In genomic region chr12:67671419-67671818, GRCh38 we compare ENCODE assay signal across 30 cellular contexts. TPM values are rescaled to one million over a fixed set of nuclear protein-coding genes. Genes with fewer than 3 reads are reported as not detected.
DNase-seq lines count a peak whose midpoint lies in the region; ATAC-seq and TF ChIP-seq lines count a peak whose summit lies in the region.
"Had no signal": no experiment of that assay in that cellular context is flagged by ENCODE, and none has a peak within 500 bp of the region (broad histone marks: within the 10 kb centered on the region; RNA-seq: fewer than 3 reads in every experiment).

No MANE protein-coding gene starts in this region.

- no peak overlapping the region for H2AFZ ChIP-seq in GM23248

- H4K20me1 ChIP-seq in GM23248 (ENCODE audit: insufficient read depth), result no peaks in the 10 kb centered on the region

- H3K4me3 Mint-ChIP-seq in progenitor cell of endocrine pancreas (ENCODE audit: low read depth), result no peak overlapping the region
- H3K4me3 Mint-ChIP-seq: activated CD4-positive, alpha-beta T cell treated with anti-CD3 and anti-CD28 coated beads, Interleukin-2, amount 10 ng/mL, durations not matched to agents 24 days and 14 days; activated CD8-positive, alpha-beta memory T cell treated with anti-CD3 and anti-CD28 coated beads, Interleukin-2, amount 10 ng/mL, durations not matched to agents 7 days and 5 days; brain; CD8-positive, alpha-beta T cell; endodermal cell; stimulated activated effector memory CD8-positive, alpha-beta T cell treated with anti-CD3 and anti-CD28 coated beads, Interleukin-12 subunit alpha, Interleukin-12 subunit beta, amount 100 ng/mL, for 72 hours; T-helper 1 cell treated with Interleukin-12 subunit alpha and Interleukin-12 subunit beta and Interleukin-4 antibody, amounts not matched to agents 30 μg/mL and 1 μg/mL, for 36 hours had no signal

- no peak overlapping the region for H3K4me3 ChIP-seq in GM23248
- H3K4me3 ChIP-seq in foreskin fibroblast (ENCODE audit: low read depth in 1 of 2, low read length in 2 of 2), result no peak overlapping the region
- H3K4me3 ChIP-seq: colonic mucosa, esophagus squamous epithelium, heart left ventricle, left lung, mucosa of descending colon, SJCRH30, skin epidermis, suprapubic skin, vagina had no signal

- no peaks in the 10 kb centered on the region for H3K9me2 ChIP-seq in GM23248 (ENCODE audit: insufficient read depth)

- H3K79me2 ChIP-seq in GM23248 (ENCODE audit: insufficient read depth), result peaks cover 7% of the 10 kb centered on the region

- H3K36me3 ChIP-seq in GM23248 (ENCODE audit: low read depth), result no peaks in the 10 kb centered on the region
- H3K36me3 ChIP-seq: colonic mucosa, left lung, SJCRH30, suprapubic skin, vagina had no signal

- H3K9me3 Mint-ChIP-seq in progenitor cell of endocrine pancreas (ENCODE audit: low read depth), result peaks cover 21% of the 10 kb centered on the region

- no peaks in the 10 kb centered on the region for H3K9me3 ChIP-seq in GM23248 (ENCODE audit: low read depth)
- H3K9me3 ChIP-seq: colonic mucosa, left lung, mucosa of descending colon, vagina had no signal

- peak overlapping the region; percentile 42 for H3K27ac ChIP-seq in GM23248
- H3K27ac ChIP-seq: colonic mucosa, esophagus squamous epithelium, left lung, SJCRH30, skin epidermis, suprapubic skin, vagina had no signal

- peak; percentile 63 for DNase-seq in GM23248
- DNase-seq in T1000 (lab: John Stamatoyannopoulos, UW), result peak; percentile 15
- peak; percentile 28 to 56 for DNase-seq in foreskin fibroblast
- DNase-seq in progenitor cell of endocrine pancreas (ENCODE audit: low spot score, unreplicated experiment), result no peak
- no peak for DNase-seq in activated CD4-positive, alpha-beta T cell treated with anti-CD3 and anti-CD28 coated beads for 4 hours
- DNase-seq: activated CD4-positive, alpha-beta T cell treated with anti-CD3 and anti-CD28 coated beads, Interleukin-2, amount 10 ng/mL, durations not matched to agents 24 days and 14 days; activated CD8-positive, alpha-beta memory T cell treated with anti-CD3 and anti-CD28 coated beads, Interleukin-2, amount 10 ng/mL, durations not matched to agents 7 days and 5 days; CD8-positive, alpha-beta T cell; colonic mucosa; DMS53; endodermal cell; esophagus squamous epithelium; heart left ventricle; Karpas-422; left lung; mucosa of descending colon; NCI-H1930; NCI-H2227 treated with DMSO at 0.1 percent for 48 hours; PC-3; SJCRH30; stimulated activated CD4-positive, alpha-beta T cell treated with anti-CD3 and anti-CD28 coated beads, Interleukin-2, amount 100 ng/mL, for 24 hours had no signal

- in situ Hi-C loops in GM23248 (cut with MboI), result no loop called here

- TF ChIP-seq CTCF in foreskin fibroblast (IDR thresholded peaks at IDR 0.05; ENCODE audit: low read depth, low read length), result no peak
- TF ChIP-seq CTCF in progenitor cell of endocrine pancreas (IDR thresholded peaks at IDR 0.05; ENCODE audit: unreplicated experiment), result no peak

- H3K36me3 Mint-ChIP-seq in progenitor cell of endocrine pancreas (ENCODE audit: insufficient read depth), result peaks cover 13% of the 10 kb centered on the region
- H3K36me3 Mint-ChIP-seq: stimulated activated effector memory CD8-positive, alpha-beta T cell treated with anti-CD3 and anti-CD28 coated beads, Interleukin-12 subunit alpha, Interleukin-12 subunit beta, amount 100 ng/mL, for 72 hours had no signal

- H3K27me3 Mint-ChIP-seq in progenitor cell of endocrine pancreas, result no peaks in the 10 kb centered on the region
- H3K27me3 Mint-ChIP-seq: activated CD4-positive, alpha-beta T cell treated with anti-CD3 and anti-CD28 coated beads, Interleukin-2, amount 10 ng/mL, durations not matched to agents 24 days and 14 days; activated CD8-positive, alpha-beta memory T cell treated with anti-CD3 and anti-CD28 coated beads, Interleukin-2, amount 10 ng/mL, durations not matched to agents 7 days and 5 days had no signal

- H3K4me1 ChIP-seq in GM23248 (ENCODE audit: insufficient read depth), result peaks cover 43% of the 10 kb centered on the region
- H3K4me1 ChIP-seq: colonic mucosa, SJCRH30 had no signal

- peaks cover 3% of the 10 kb centered on the region for H3K4me1 Mint-ChIP-seq in progenitor cell of endocrine pancreas (ENCODE audit: low read depth)
- H3K4me1 Mint-ChIP-seq: endodermal cell had no signal

- H3K4me2 ChIP-seq in GM23248 (ENCODE audit: unreplicated experiment), result peak overlapping the region; percentile 12

- peak overlapping the region; percentile 73 for H3K27ac Mint-ChIP-seq in progenitor cell of endocrine pancreas
- H3K27ac Mint-ChIP-seq: activated CD4-positive, alpha-beta T cell treated with anti-CD3 and anti-CD28 coated beads, Interleukin-2, amount 10 ng/mL, durations not matched to agents 24 days and 14 days; activated CD8-positive, alpha-beta memory T cell treated with anti-CD3 and anti-CD28 coated beads, Interleukin-2, amount 10 ng/mL, durations not matched to agents 7 days and 5 days; activated naive CD4-positive, alpha-beta T cell treated with anti-CD3 and anti-CD28 coated beads, Interleukin-2, amount 50 U/mL, for 72 hours; endodermal cell; stimulated activated effector memory CD8-positive, alpha-beta T cell treated with anti-CD3 and anti-CD28 coated beads, Interleukin-12 subunit alpha, Interleukin-12 subunit beta, amount 100 ng/mL, for 72 hours; T-helper 1 cell treated with Interleukin-12 subunit alpha and Interleukin-12 subunit beta and Interleukin-4 antibody, amounts not matched to agents 30 μg/mL and 1 μg/mL, for 36 hours had no signal

- no peak overlapping the region for H3K9ac ChIP-seq in GM23248

- no peaks in the 10 kb centered on the region for H3K27me3 ChIP-seq in GM23248 (replicated peaks; ENCODE audit: insufficient read depth)
- H3K27me3 ChIP-seq: colonic mucosa, esophagus squamous epithelium, heart left ventricle, left lung, SJCRH30, suprapubic skin, vagina had no signal

- ATAC-seq in HG02759 (IDR thresholded peaks at IDR 0.05; ENCODE audit: unreplicated experiment), result no peak
- ATAC-seq in GM21515 (IDR thresholded peaks at IDR 0.05; ENCODE audit: unreplicated experiment), result no peak
- ATAC-seq: activated CD8-positive, alpha-beta memory T cell treated with anti-CD3 and anti-CD28 coated beads, Interleukin-2, amount 10 ng/mL, durations not matched to agents 7 days and 5 days; activated naive CD4-positive, alpha-beta T cell treated with anti-CD3 and anti-CD28 coated beads, Interleukin-2, amount 50 U/mL, for 72 hours; CD8-positive, alpha-beta T cell; left lung; mucosa of descending colon; PC-3; stimulated activated effector memory CD8-positive, alpha-beta T cell treated with anti-CD3 and anti-CD28 coated beads, Interleukin-12 subunit alpha, Interleukin-12 subunit beta, amount 100 ng/mL, for 72 hours had no signal

- peaks cover 38% of the 10 kb centered on the region for H3F3A ChIP-seq in GM23248 (ENCODE audit: insufficient read depth)

- 73% methylated on average over 2 of the region's 2 CpGs for WGBS in GM23248 (ENCODE audit: low coverage in 1 of 2, low lambda C conversion rate in 2 of 2, missing lambda C conversion rate in 2 of 2), 2 experiments

RNA-seq across cellular contexts. Expression of gene DYRK2, which starts 22.9 kb away (rescaled TPM):
- 20.3 and 25.4 TPM in 2 replicates for total RNA-seq in GM23248 (2014; rRNA removed; shearing (Covaris generic))
- 7.4 and 8.2 TPM in 2 replicates for polyA plus RNA-seq in GM23248 (2016; fragmentation: Nextera tagmentation; extraction: Ambion mirVana)
- total RNA-seq in progenitor cell of endocrine pancreas, result 45.0 and 48.1 TPM in 2 replicates

Comparison
In these comparisons a context has a peak if more than half of its experiments do, and no peak if none do; other contexts are left out.
1. DNase-seq: peak in GM23248 (single experiment), T1000 (single experiment) and foreskin fibroblast (2 of 2); none in progenitor cell of endocrine pancreas (single experiment) and activated CD4-positive, alpha-beta T cell treated with anti-CD3 and anti-CD28 coated beads for 4 hours (0 of 2).